ENCODE assay signal across 9 cellular contexts in genomic region chr19:49148784-49149651, GRCh38. TPM values are rescaled to one million over a fixed set of nuclear protein-coding genes. Genes with fewer than 3 reads are reported as not detected.
DNase-seq lines count a peak whose midpoint lies in the region; ATAC-seq and TF ChIP-seq lines count a peak whose summit lies in the region.
"Had no signal": no experiment of that assay in that cellular context is flagged by ENCODE, and none has a peak within 500 bp of the region (broad histone marks: within the 10 kb centered on the region; RNA-seq: fewer than 3 reads in every experiment).

No MANE protein-coding gene starts in this region.

- H3K4me1 ChIP-seq in SJCRH30: peaks cover 5% of the 10 kb centered on the region; the same call in 1 of the 2 replicates

- H3K36me3 ChIP-seq in SJCRH30: no peaks in the 10 kb centered on the region

- H3K9me3 ChIP-seq in SJCRH30 (replicated peaks): no peaks in the 10 kb centered on the region

- H3K27ac Mint-ChIP-seq in naive thymus-derived CD8-positive, alpha-beta T cell: peak overlapping the region in 1 of 10 donors; percentile 15

- H3K27me3 ChIP-seq in SJCRH30: no peaks in the 10 kb centered on the region

- peaks cover 23 to 46% (median 38%) of the 10 kb centered on the region in 4 donors for H3K4me1 Mint-ChIP-seq in naive thymus-derived CD8-positive, alpha-beta T cell

- H3K27ac ChIP-seq in SJCRH30: peak overlapping the region; percentile 74

- H3K4me3 Mint-ChIP-seq in naive thymus-derived CD8-positive, alpha-beta T cell: peak overlapping the region; percentile 32 to 88 (median 80)

- TF ChIP-seq CTCF in fibroblast of pulmonary artery (IDR thresholded peaks at IDR 0.05; ENCODE audit: low read length, missing control alignments): no peak

- DNase-seq in DMS114 treated with DMSO at 0.1 percent for 48 hours (lab: John Stamatoyannopoulos, UW; ENCODE audit: unreplicated experiment): peak; percentile 79
- DNase-seq in M059J (ENCODE audit: low read depth): peak; percentile 92
- peak; percentile 99 for DNase-seq in SJCRH30
- DNase-seq in activated gamma-delta T cell (lab: John Stamatoyannopoulos, UW): peak; percentile 44
- DNase-seq in fibroblast of pulmonary artery (ENCODE audit: low read depth): peak; percentile 94
- peak; percentile 58 to 88 (median 70) for DNase-seq in naive thymus-derived CD8-positive, alpha-beta T cell
- peak; percentile 28 to 80 (median 58) for DNase-seq in stimulated activated naive CD4-positive, alpha-beta T cell (lab: John Stamatoyannopoulos, UW)

- POLR2A ChIA-PET in naive thymus-derived CD8-positive, alpha-beta T cell (lab: Charles Lee): interaction anchor here (0.6 to 1.3 kb wide), 3 partner anchors 29 to 190 kb away, joined by 4 read pairs; partner anchors contain the start of gene PPFIA3

- H3K27me3 Mint-ChIP-seq in naive thymus-derived CD8-positive, alpha-beta T cell: peaks cover 27 to 77% (median 54%) of the 10 kb centered on the region in 5 donors

- peaks cover 0 to 6% (median 1%) of the 10 kb centered on the region in 9 donors for H3K9me3 Mint-ChIP-seq in naive thymus-derived CD8-positive, alpha-beta T cell

- peak; percentile 52 to 54 for ATAC-seq in naive thymus-derived CD8-positive, alpha-beta T cell
- ATAC-seq in HG03159 (IDR thresholded peaks at IDR 0.05; ENCODE audit: unreplicated experiment): no peak

- H3K4me3 ChIP-seq in SJCRH30 (peak overlapping the region; percentile 76), fibroblast of pulmonary artery (replicated peaks; ENCODE audit: low read depth, low read length) (peak overlapping the region; percentile 85)

- H3K36me3 Mint-ChIP-seq in naive thymus-derived CD8-positive, alpha-beta T cell: peaks cover 0 to 7% (median 0%) of the 10 kb centered on the region in 3 donors

RNA-seq across cellular contexts. Expression of gene HRC, which starts 6.2 kb away (rescaled TPM):
- total RNA-seq in M059J (2014; rRNA removed; shearing (Covaris generic)): not detected in 2 replicates
- total RNA-seq in SJCRH30 (2014; rRNA removed; shearing (Covaris generic)): 2.1 and 3.2 TPM in 2 replicates
- total RNA-seq in naive thymus-derived CD8-positive, alpha-beta T cell: not detected
- not detected for polyA plus RNA-seq in naive thymus-derived CD8-positive, alpha-beta T cell
- total RNA-seq: mononuclear cell had no signal

RNA-seq across cellular contexts. Expression of gene TRPM4, which starts 8.6 kb away (rescaled TPM):
- 1.2 and 2.6 TPM in 2 replicates for total RNA-seq in M059J (2014; rRNA removed; shearing (Covaris generic))
- 1.2 and 1.8 TPM in 2 replicates for total RNA-seq in SJCRH30 (2014; rRNA removed; shearing (Covaris generic))
- not detected for total RNA-seq in naive thymus-derived CD8-positive, alpha-beta T cell
- not detected for polyA plus RNA-seq in naive thymus-derived CD8-positive, alpha-beta T cell

RNA-seq across cellular contexts. Expression of gene PPFIA3, which starts 29.7 kb away (rescaled TPM):
- total RNA-seq in M059J (2014; rRNA removed; shearing (Covaris generic)): 2.4 and 4.8 TPM in 2 replicates
- 20.8 and 27.1 TPM in 2 replicates for total RNA-seq in SJCRH30 (2014; rRNA removed; shearing (Covaris generic))
- total RNA-seq in naive thymus-derived CD8-positive, alpha-beta T cell: 1 to 10 TPM; 3.6 to 4.7 TPM
- polyA plus RNA-seq in naive thymus-derived CD8-positive, alpha-beta T cell: under 1 TPM in 2 of 3 donors, not detected in 1; 0.20 to 0.58 TPM

RNA-seq across cellular contexts. Expression of gene C19orf73, which starts 30.1 kb away (rescaled TPM):
- total RNA-seq in M059J (2014; rRNA removed; shearing (Covaris generic)): 0.44 and 1.6 TPM in 2 replicates
- total RNA-seq in SJCRH30 (2014; rRNA removed; shearing (Covaris generic)): 0.99 and 1.7 TPM in 2 replicates
- total RNA-seq in naive thymus-derived CD8-positive, alpha-beta T cell: 1 to 10 TPM; 1.6 TPM
- polyA plus RNA-seq in naive thymus-derived CD8-positive, alpha-beta T cell: 1 to 10 TPM; 3.0 to 7.0 (median 5.7) TPM

RNA-seq across cellular contexts. Expression of gene LIN7B, which starts 34.8 kb away (rescaled TPM):
- 9.7 and 17.1 TPM in 2 replicates for total RNA-seq in M059J (2014; rRNA removed; shearing (Covaris generic))
- 4.1 and 5.0 TPM in 2 replicates for total RNA-seq in SJCRH30 (2014; rRNA removed; shearing (Covaris generic))
- 10 to 100 TPM; 15.7 to 16.2 TPM for total RNA-seq in naive thymus-derived CD8-positive, alpha-beta T cell
- 1 to 10 TPM; 5.5 to 9.2 (median 5.6) TPM for polyA plus RNA-seq in naive thymus-derived CD8-positive, alpha-beta T cell

Comparison
In these comparisons a context has a peak if more than half of its experiments do, and no peak if none do; other contexts are left out.
1. DNase-seq: peak in every context shown above with its lines; median percentile 99 in SJCRH30; 94 in fibroblast of pulmonary artery; 92 in M059J; 79 in DMS114 treated with DMSO at 0.1 percent for 48 hours; 70 in naive thymus-derived CD8-positive, alpha-beta T cell; 58 in stimulated activated naive CD4-positive, alpha-beta T cell; 44 in activated gamma-delta T cell.